12 cellular contexts compared by ENCODE assay signal in genomic region chr22:44870021-44870420, GRCh38.
DNase-seq lines count a peak whose midpoint lies in the region; ATAC-seq and TF ChIP-seq lines count a peak whose summit lies in the region.
"Had no signal": no experiment of that assay in that cellular context is flagged by ENCODE, and none has a peak within 500 bp of the region (broad histone marks: within the 10 kb centered on the region; RNA-seq: fewer than 3 reads in every experiment).

No MANE protein-coding gene starts in this region.

- no peak overlapping the region for H3K23ac ChIP-seq in mesendoderm (ENCODE audit: low read length)

- no peak overlapping the region for H2AFZ ChIP-seq in DND-41 (ENCODE audit: low read depth, low read length)

- H3K36me3 ChIP-seq in DND-41 (ENCODE audit: insufficient read depth, low read length), result peaks cover 14% of the 10 kb centered on the region
- H3K36me3 ChIP-seq in WERI-Rb-1, result peaks cover 17% of the 10 kb centered on the region
- no peaks in the 10 kb centered on the region for H3K36me3 ChIP-seq in mesendoderm (ENCODE audit: control insufficient read depth, insufficient read depth, low read length)
- H3K36me3 ChIP-seq: heart left ventricle, neutrophil, Peyer's patch had no signal

- whole genome bisulfite sequencing in mesendoderm (ENCODE audit: extremely low coverage, insufficient coverage, low lambda C conversion rate), result no CpG with 5 or more reads among the region's 5 CpGs

- H3K79me1 ChIP-seq in mesendoderm (ENCODE audit: low read length), result no peaks in the 10 kb centered on the region

- peak; percentile 90 for ATAC-seq in DND-41 (ENCODE audit: insufficient read depth, low read depth)
- ATAC-seq in HG02610 (IDR thresholded peaks at IDR 0.05; ENCODE audit: unreplicated experiment), result no peak
- no peak for ATAC-seq in GM18858 (IDR thresholded peaks at IDR 0.05; ENCODE audit: unreplicated experiment)
- ATAC-seq in GM21576 (IDR thresholded peaks at IDR 0.05; ENCODE audit: unreplicated experiment), result no peak

- TF ChIP-seq EP300 in Ishikawa (IDR thresholded peaks at IDR 0.05; ENCODE audit: borderline replicate concordance), result no peak

- no peaks in the 10 kb centered on the region for H3K27me3 Mint-ChIP-seq in nephron progenitor cell (ENCODE audit: low read depth, poor library complexity)

- H3K4me3 Mint-ChIP-seq in nephron progenitor cell, result no peak overlapping the region

- no peaks in the 10 kb centered on the region for H4K20me1 ChIP-seq in DND-41 (ENCODE audit: insufficient read depth, low read length)

- H3K27ac ChIP-seq in DND-41 (ENCODE audit: low read length) (peak overlapping the region; percentile 46; the same call in 1 of the 2 replicates), WERI-Rb-1 (peak overlapping the region; percentile 62), mesendoderm (ENCODE audit: low read depth, low read length) (no peak overlapping the region)
- H3K27ac ChIP-seq: heart left ventricle, neutrophil, Peyer's patch had no signal

- H3K4ac ChIP-seq in mesendoderm (ENCODE audit: low read depth, low read length), result peak overlapping the region; percentile 56

- H3K56ac ChIP-seq in mesendoderm (ENCODE audit: low read length), result peak overlapping the region; percentile 6

- H3K4me2 ChIP-seq in DND-41 (ENCODE audit: insufficient read depth, low read length) (no peak overlapping the region), mesendoderm (ENCODE audit: low read length) (no peak overlapping the region)

- H3K9ac ChIP-seq in DND-41 (ENCODE audit: low read depth, low read length), result no peak overlapping the region
- H3K9ac ChIP-seq in mesendoderm (ENCODE audit: low read length), result no peak overlapping the region

- no peak overlapping the region for H2BK5ac ChIP-seq in mesendoderm (ENCODE audit: low read length)

- H4K5ac ChIP-seq in mesendoderm (ENCODE audit: low read length), result no peak overlapping the region

- H3K9me3 Mint-ChIP-seq in nephron progenitor cell, result peaks cover 21% of the 10 kb centered on the region

- H2AK5ac ChIP-seq in mesendoderm (ENCODE audit: low read length), result no peak overlapping the region

- TF ChIP-seq RAD21 in Ishikawa (IDR thresholded peaks at IDR 0.05; ENCODE audit: low read depth), result no peak

- H3K36me3 Mint-ChIP-seq in nephron progenitor cell (ENCODE audit: low read depth), result peaks cover 53% of the 10 kb centered on the region

- peaks cover 21% of the 10 kb centered on the region for H3K4me1 Mint-ChIP-seq in nephron progenitor cell

- peak; percentile 65 for DNase-seq in DND-41
- peak; percentile 68 for DNase-seq in WERI-Rb-1
- DNase-seq in mesendoderm, result peak; percentile 87
- no peak for DNase-seq in nephron progenitor cell
- DNase-seq: GOT3 had no signal

- no peak overlapping the region for H3K27ac Mint-ChIP-seq in nephron progenitor cell

- H3K79me2 ChIP-seq in DND-41 (ENCODE audit: insufficient read depth, low read length) (no peaks in the 10 kb centered on the region), mesendoderm (ENCODE audit: control insufficient read depth, insufficient read depth, low read length) (no peaks in the 10 kb centered on the region)

- H2BK15ac ChIP-seq in mesendoderm (replicated peaks; ENCODE audit: low read depth), result no peak overlapping the region

- H3K9me3 ChIP-seq in DND-41 (ENCODE audit: insufficient read depth, low read length, severe bottlenecking) (peaks cover 5% of the 10 kb centered on the region), WERI-Rb-1 (ENCODE audit: severe bottlenecking) (peaks cover 2% of the 10 kb centered on the region)

- peak overlapping the region; percentile 16 for H3K18ac ChIP-seq in mesendoderm (ENCODE audit: low read length)

- H4K8ac ChIP-seq in mesendoderm (ENCODE audit: low read depth, low read length), result no peak overlapping the region

- H3K4me3 ChIP-seq in DND-41 (ENCODE audit: low read depth in 1 of 2, low read length in 2 of 2), result no peak overlapping the region
- H3K4me3 ChIP-seq in WERI-Rb-1 (ENCODE audit: low read depth, low read length), result no peak overlapping the region
- no peak overlapping the region for H3K4me3 ChIP-seq in mesendoderm (ENCODE audit: low read length)
- H3K4me3 ChIP-seq: heart left ventricle, Peyer's patch had no signal

- TF ChIP-seq CTCF in DND-41 (IDR thresholded peaks at IDR 0.05; ENCODE audit: borderline replicate concordance, extremely low read depth, low read length, poor library complexity, severe bottlenecking), result no peak
- no peak for TF ChIP-seq CTCF in WERI-Rb-1 (IDR thresholded peaks at IDR 0.05; ENCODE audit: low read depth, low read length)
- TF ChIP-seq CTCF in nephron progenitor cell (IDR thresholded peaks at IDR 0.05), result no peak

- no peak overlapping the region for H2BK120ac ChIP-seq in mesendoderm (ENCODE audit: low read depth, low read length)

- no peaks in the 10 kb centered on the region for H3K27me3 ChIP-seq in DND-41 (ENCODE audit: insufficient read depth, low read length, poor library complexity)
- H3K27me3 ChIP-seq in WERI-Rb-1 (ENCODE audit: insufficient read depth, low read depth, severe bottlenecking), result no peaks in the 10 kb centered on the region
- no peaks in the 10 kb centered on the region for H3K27me3 ChIP-seq in mesendoderm (ENCODE audit: insufficient read depth, low read length, poor library complexity)
- H3K27me3 ChIP-seq: heart left ventricle, neutrophil, Peyer's patch had no signal

- peaks cover 9% of the 10 kb centered on the region for H3K4me1 ChIP-seq in DND-41 (ENCODE audit: insufficient read depth, low read length)
- peaks cover 2% of the 10 kb centered on the region for H3K4me1 ChIP-seq in mesendoderm (ENCODE audit: control insufficient read depth, low read depth, low read length)
- H3K4me1 ChIP-seq: heart left ventricle, Peyer's patch had no signal

TF ChIP-seq in Ishikawa, 13 proteins besides CTCF, POLR2A, EP300 and RAD21:
- TF ChIP-seq, protein P1, sequence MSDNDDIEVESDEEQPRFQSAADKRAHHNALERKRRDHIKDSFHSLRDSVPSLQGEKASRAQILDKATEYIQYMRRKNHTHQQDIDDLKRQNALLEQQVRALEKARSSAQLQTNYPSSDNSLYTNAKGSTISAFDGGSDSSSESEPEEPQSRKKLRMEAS (IDR thresholded peaks at IDR 0.05), result peak; percentile 20; the same call in 1 of the 2 replicates
- TF ChIP-seq CREB1 (IDR thresholded peaks at IDR 0.05; ENCODE audit: low read depth) (no peak), EGR1 (IDR thresholded peaks at IDR 0.05) (no peak), TCF12 (IDR thresholded peaks at IDR 0.05; ENCODE audit: low read depth) (no peak)
TF ChIP-seq in Ishikawa: peak in this region for 1.
